ENCODE assay signal across 24 cellular contexts in genomic region chr11:124219126-124219525, GRCh38. TPM values are rescaled to one million over a fixed set of nuclear protein-coding genes. Genes with fewer than 3 reads are reported as not detected.
DNase-seq lines count a peak whose midpoint lies in the region; FAIRE-seq and TF ChIP-seq lines count a peak whose summit lies in the region.
"Had no signal": no experiment of that assay in that cellular context is flagged by ENCODE, and none has a peak within 500 bp of the region (broad histone marks: within the 10 kb centered on the region; RNA-seq: fewer than 3 reads in every experiment).

No MANE protein-coding gene starts in this region.

- peak; percentile 21 for DNase-seq in COLO829 (ENCODE audit: low spot score)
- DNase-seq in ELR (ENCODE audit: low read depth), result peak; percentile 13
- DNase-seq in RKO (ENCODE audit: low spot score), result peak; percentile 3
- peak; percentile 84 for DNase-seq in bronchial epithelial cell (ENCODE audit: low read depth)
- no peak for DNase-seq in activated CD8-positive, alpha-beta memory T cell treated with anti-CD3 and anti-CD28 coated beads, Interleukin-2, amount 50 U/mL, for 48 hours
- DNase-seq in activated naive CD4-positive, alpha-beta T cell treated with anti-CD3 and anti-CD28 coated beads, Interleukin-2, amount 10 ng/mL, durations not matched to agents 7 days and 5 days, result no peak
- DNase-seq in activated CD4-positive, alpha-beta T cell treated with anti-CD3 and anti-CD28 coated beads for 4 hours, result no peak
- DNase-seq in activated naive CD4-positive, alpha-beta T cell treated with Interleukin-2 at 50 U/mL for 16 hours, result no peak
- DNase-seq: 8988T; C1 segment of cervical spinal cord; Caco-2; CD4-positive, CD25-positive, alpha-beta regulatory T cell; CD8-positive, alpha-beta memory T cell; DMS79 treated with DMSO at 0.1 percent for 48 hours; GM23248 had no signal

- no peaks in the 10 kb centered on the region for H3K36me3 Mint-ChIP-seq in activated naive CD4-positive, alpha-beta T cell treated with anti-CD3 and anti-CD28 coated beads, Interleukin-2, amount 10 ng/mL, durations not matched to agents 7 days and 5 days
- H3K36me3 Mint-ChIP-seq: CD4-positive, CD25-positive, alpha-beta regulatory T cell; CD8-positive, alpha-beta memory T cell had no signal

- H3K27me3 Mint-ChIP-seq in activated naive CD4-positive, alpha-beta T cell treated with anti-CD3 and anti-CD28 coated beads, Interleukin-2, amount 10 ng/mL, durations not matched to agents 7 days and 5 days, result no peaks in the 10 kb centered on the region
- H3K27me3 Mint-ChIP-seq: B cell; CD4-positive, CD25-positive, alpha-beta regulatory T cell; CD8-positive, alpha-beta memory T cell had no signal

- no peak for FAIRE-seq in bronchial epithelial cell (lab: Jason Lieb, UNC)
- FAIRE-seq: D721Med, GM12878, GM19239 had no signal

- no peak overlapping the region for H3K4me3 Mint-ChIP-seq in activated naive CD4-positive, alpha-beta T cell treated with anti-CD3 and anti-CD28 coated beads, Interleukin-2, amount 10 ng/mL, durations not matched to agents 7 days and 5 days
- H3K4me3 Mint-ChIP-seq: B cell; CD4-positive, CD25-positive, alpha-beta regulatory T cell; CD8-positive, alpha-beta memory T cell had no signal

- no peak overlapping the region for H3K4me3 ChIP-seq in bronchial epithelial cell (ENCODE audit: low read depth, low read length)
- H3K4me3 ChIP-seq: GM12878, GM23248, HAP-1 had no signal

- H3K27ac Mint-ChIP-seq in activated naive CD4-positive, alpha-beta T cell treated with anti-CD3 and anti-CD28 coated beads, Interleukin-2, amount 10 ng/mL, durations not matched to agents 7 days and 5 days, result no peak overlapping the region
- H3K27ac Mint-ChIP-seq: B cell; CD4-positive, CD25-positive, alpha-beta regulatory T cell; CD8-positive, alpha-beta memory T cell had no signal

- no peaks in the 10 kb centered on the region for H3K27me3 ChIP-seq in bronchial epithelial cell (ENCODE audit: control insufficient read depth, insufficient read depth, low read length)

- no peak for TF ChIP-seq CTCF in bronchial epithelial cell (IDR thresholded peaks at IDR 0.05; ENCODE audit: insufficient read depth, low read length, severe bottlenecking)

- no peaks in the 10 kb centered on the region for H3K36me3 ChIP-seq in bronchial epithelial cell (ENCODE audit: control insufficient read depth, insufficient read depth, low read length)
- H3K36me3 ChIP-seq: HAP-1 had no signal

- no peaks in the 10 kb centered on the region for H3K4me1 Mint-ChIP-seq in activated naive CD4-positive, alpha-beta T cell treated with anti-CD3 and anti-CD28 coated beads, Interleukin-2, amount 10 ng/mL, durations not matched to agents 7 days and 5 days
- H3K4me1 Mint-ChIP-seq: B cell; CD4-positive, CD25-positive, alpha-beta regulatory T cell; CD8-positive, alpha-beta memory T cell had no signal

- CTCF ChIA-PET in activated naive CD4-positive, alpha-beta T cell treated with anti-CD3 and anti-CD28 coated beads, Interleukin-2, amount 10 ng/mL, durations not matched to agents 7 days and 5 days (lab: Charles Lee), result no interaction called here

- H3K9me3 Mint-ChIP-seq in activated naive CD4-positive, alpha-beta T cell treated with anti-CD3 and anti-CD28 coated beads, Interleukin-2, amount 10 ng/mL, durations not matched to agents 7 days and 5 days, result no peaks in the 10 kb centered on the region
- H3K9me3 Mint-ChIP-seq: CD4-positive, CD25-positive, alpha-beta regulatory T cell had no signal

RNA-seq across cellular contexts. Expression of gene OR8G1, which starts 21.8 kb away (rescaled TPM):
- total RNA-seq in bronchial epithelial cell, result not detected in 2 replicates
- total RNA-seq: A673; B cell; Caco-2; CD4-positive, CD25-positive, alpha-beta regulatory T cell; CD8-positive, alpha-beta memory T cell; G401; GM12878; GM23248; H4; HT1080 had no signal

RNA-seq across cellular contexts. Expression of gene OR10D3, which starts 36.0 kb away (rescaled TPM):
- not detected in 2 replicates for total RNA-seq in bronchial epithelial cell
- total RNA-seq: A673; B cell; Caco-2; CD4-positive, CD25-positive, alpha-beta regulatory T cell; CD8-positive, alpha-beta memory T cell; G401; GM12878; GM23248; H4; HT1080 had no signal

RNA-seq across cellular contexts. Expression of gene OR8G5, which starts 37.0 kb away (rescaled TPM):
- not detected in 2 replicates for total RNA-seq in bronchial epithelial cell
- total RNA-seq: A673; B cell; Caco-2; CD4-positive, CD25-positive, alpha-beta regulatory T cell; CD8-positive, alpha-beta memory T cell; G401; GM12878; GM23248; H4; HT1080 had no signal

Comparison
In these comparisons a context has a peak if more than half of its experiments do, and no peak if none do; other contexts are left out.
1. DNase-seq: peak in COLO829 (single experiment), ELR (single experiment), RKO (single experiment) and bronchial epithelial cell (single experiment); none in activated CD8-positive, alpha-beta memory T cell treated with anti-CD3 and anti-CD28 coated beads, Interleukin-2, amount 50 U/mL, for 48 hours (single experiment), activated naive CD4-positive, alpha-beta T cell treated with anti-CD3 and anti-CD28 coated beads, Interleukin-2, amount 10 ng/mL, durations not matched to agents 7 days and 5 days (single experiment), activated CD4-positive, alpha-beta T cell treated with anti-CD3 and anti-CD28 coated beads for 4 hours (0 of 2) and activated naive CD4-positive, alpha-beta T cell treated with Interleukin-2 at 50 U/mL for 16 hours (single experiment).